ENCODE assay signal across 27 cellular contexts in genomic region chr3:185089343-185089742, GRCh38.
DNase-seq lines count a peak whose midpoint lies in the region; ATAC-seq and TF ChIP-seq lines count a peak whose summit lies in the region.
"Had no signal": no experiment of that assay in that cellular context is flagged by ENCODE, and none has a peak within 500 bp of the region (broad histone marks: within the 10 kb centered on the region; RNA-seq: fewer than 3 reads in every experiment).

No MANE protein-coding gene starts in this region.

- H3K9me3 Mint-ChIP-seq in CD4-positive, alpha-beta memory T cell: no peaks in the 10 kb centered on the region
- H3K9me3 Mint-ChIP-seq in activated CD4-positive, alpha-beta T cell treated with anti-CD3 and anti-CD28 coated beads for 36 hours (ENCODE audit: low read depth): no peaks in the 10 kb centered on the region
- H3K9me3 Mint-ChIP-seq: activated CD4-positive, alpha-beta memory T cell treated with anti-CD3 and anti-CD28 coated beads for 36 hours; activated naive CD4-positive, alpha-beta T cell treated with anti-CD3 and anti-CD28 coated beads, Interleukin-2, amount 50 U/mL, for 24 hours; activated T-helper 17 cell treated with anti-CD3 and anti-CD28 coated beads, Interleukin-2, amount 50 U/mL, for 72 hours; central memory CD8-positive, alpha-beta T cell; stimulated activated effector memory CD8-positive, alpha-beta T cell treated with anti-CD3 and anti-CD28 coated beads, Interleukin-12 subunit alpha, Interleukin-12 subunit beta, amount 100 ng/mL, for 72 hours; type B pancreatic cell had no signal

- no peak overlapping the region for H3K4me3 ChIP-seq in GM23248
- no peak overlapping the region for H3K4me3 ChIP-seq in fibroblast of pulmonary artery (replicated peaks; ENCODE audit: low read depth, low read length)
- no peak overlapping the region for H3K4me3 ChIP-seq in CD4-positive, alpha-beta memory T cell (ENCODE audit: low read length in 2 of 2)

- H4K20me1 ChIP-seq in GM23248 (ENCODE audit: insufficient read depth): no peaks in the 10 kb centered on the region

- H3K36me3 Mint-ChIP-seq in CD4-positive, alpha-beta memory T cell: no peaks in the 10 kb centered on the region
- no peaks in the 10 kb centered on the region for H3K36me3 Mint-ChIP-seq in activated CD4-positive, alpha-beta T cell treated with anti-CD3 and anti-CD28 coated beads for 36 hours (ENCODE audit: low read depth)
- H3K36me3 Mint-ChIP-seq: activated CD4-positive, alpha-beta memory T cell treated with anti-CD3 and anti-CD28 coated beads for 36 hours; activated naive CD4-positive, alpha-beta T cell treated with anti-CD3 and anti-CD28 coated beads, Interleukin-2, amount 50 U/mL, for 24 hours; CD14-positive monocyte; stimulated activated effector memory CD8-positive, alpha-beta T cell treated with anti-CD3 and anti-CD28 coated beads, Interleukin-12 subunit alpha, Interleukin-12 subunit beta, amount 100 ng/mL, for 72 hours; type B pancreatic cell had no signal

- H3K9me3 ChIP-seq in GM23248 (ENCODE audit: low read depth): no peaks in the 10 kb centered on the region
- no peaks in the 10 kb centered on the region for H3K9me3 ChIP-seq in CD4-positive, alpha-beta memory T cell (ENCODE audit: control insufficient read depth in 1 of 2, low read length in 2 of 2)

- H3K4me2 ChIP-seq in GM23248 (ENCODE audit: unreplicated experiment): no peak overlapping the region

- H3K4me1 ChIP-seq in GM23248 (ENCODE audit: insufficient read depth): peaks cover 7% of the 10 kb centered on the region
- H3K4me1 ChIP-seq in CD4-positive, alpha-beta memory T cell (ENCODE audit: insufficient read depth, low read length): no peaks in the 10 kb centered on the region
- H3K4me1 ChIP-seq: foreskin keratinocyte had no signal

- no peaks in the 10 kb centered on the region for H3K9me2 ChIP-seq in GM23248 (ENCODE audit: insufficient read depth)

- POLR2A ChIA-PET in CD4-positive, alpha-beta memory T cell (lab: Charles Lee; ENCODE audit: partially characterized antibody): no interaction called here
- POLR2A ChIA-PET in activated CD4-positive, alpha-beta T cell treated with anti-CD3 and anti-CD28 coated beads for 36 hours (lab: Charles Lee): no interaction called here

- H3K9ac ChIP-seq in GM23248: no peak overlapping the region

- H3K4me3 Mint-ChIP-seq in CD4-positive, alpha-beta memory T cell: no peak overlapping the region
- H3K4me3 Mint-ChIP-seq in activated CD4-positive, alpha-beta T cell treated with anti-CD3 and anti-CD28 coated beads for 36 hours: no peak overlapping the region
- H3K4me3 Mint-ChIP-seq: activated CD4-positive, alpha-beta memory T cell treated with anti-CD3 and anti-CD28 coated beads for 36 hours; activated naive CD4-positive, alpha-beta T cell treated with anti-CD3 and anti-CD28 coated beads, Interleukin-2, amount 50 U/mL, for 24 hours; activated T-helper 17 cell treated with anti-CD3 and anti-CD28 coated beads, Interleukin-2, amount 50 U/mL, for 72 hours; CD14-positive monocyte; central memory CD8-positive, alpha-beta T cell; stimulated activated effector memory CD8-positive, alpha-beta T cell treated with anti-CD3 and anti-CD28 coated beads, Interleukin-12 subunit alpha, Interleukin-12 subunit beta, amount 100 ng/mL, for 72 hours; type B pancreatic cell had no signal

- H3K27ac ChIP-seq in GM23248: no peak overlapping the region
- H3K27ac ChIP-seq in CD4-positive, alpha-beta memory T cell (ENCODE audit: low read depth, low read length): no peak overlapping the region
- H3K27ac ChIP-seq: foreskin keratinocyte had no signal

- peaks cover 13% of the 10 kb centered on the region for H3K27me3 ChIP-seq in GM23248 (replicated peaks; ENCODE audit: insufficient read depth)
- no peaks in the 10 kb centered on the region for H3K27me3 ChIP-seq in CD4-positive, alpha-beta memory T cell (ENCODE audit: insufficient read depth, low read length)

- no peaks in the 10 kb centered on the region for H3K79me2 ChIP-seq in GM23248 (ENCODE audit: insufficient read depth)

- peaks cover 6 to 17% of the 10 kb centered on the region in 2 donors for H3K27me3 Mint-ChIP-seq in CD4-positive, alpha-beta memory T cell
- peaks cover 13% of the 10 kb centered on the region for H3K27me3 Mint-ChIP-seq in activated CD4-positive, alpha-beta T cell treated with anti-CD3 and anti-CD28 coated beads for 36 hours
- H3K27me3 Mint-ChIP-seq: progenitor cell of endocrine pancreas had no signal

- intact Hi-C loops in CD4-positive, alpha-beta memory T cell (cut with micrococcal nuclease): no loop called here
- intact Hi-C loops in activated CD4-positive, alpha-beta T cell treated with anti-CD3 and anti-CD28 coated beads for 36 hours (cut with DNase I, micrococcal nuclease): no loop called here

- no peak for ATAC-seq in activated CD4-positive, alpha-beta T cell treated with anti-CD3 and anti-CD28 coated beads for 36 hours
- ATAC-seq: activated T-helper 17 cell treated with anti-CD3 and anti-CD28 coated beads, Interleukin-2, amount 50 U/mL, for 72 hours; foreskin keratinocyte; left lobe of liver; sciatic nerve; stimulated activated effector memory CD8-positive, alpha-beta T cell treated with anti-CD3 and anti-CD28 coated beads, Interleukin-12 subunit alpha, Interleukin-12 subunit beta, amount 100 ng/mL, for 72 hours had no signal

- no peaks in the 10 kb centered on the region for H3K4me1 Mint-ChIP-seq in CD4-positive, alpha-beta memory T cell
- H3K4me1 Mint-ChIP-seq in activated CD4-positive, alpha-beta T cell treated with anti-CD3 and anti-CD28 coated beads for 36 hours: no peaks in the 10 kb centered on the region
- H3K4me1 Mint-ChIP-seq: activated naive CD4-positive, alpha-beta T cell treated with anti-CD3 and anti-CD28 coated beads, Interleukin-2, amount 50 U/mL, for 24 hours; activated T-helper 17 cell treated with anti-CD3 and anti-CD28 coated beads, Interleukin-2, amount 50 U/mL, for 72 hours; CD14-positive monocyte; central memory CD8-positive, alpha-beta T cell; stimulated activated effector memory CD8-positive, alpha-beta T cell treated with anti-CD3 and anti-CD28 coated beads, Interleukin-12 subunit alpha, Interleukin-12 subunit beta, amount 100 ng/mL, for 72 hours had no signal

- H3F3A ChIP-seq in GM23248 (ENCODE audit: insufficient read depth): no peaks in the 10 kb centered on the region

- no peak overlapping the region for H3K27ac Mint-ChIP-seq in CD4-positive, alpha-beta memory T cell
- no peak overlapping the region for H3K27ac Mint-ChIP-seq in activated CD4-positive, alpha-beta T cell treated with anti-CD3 and anti-CD28 coated beads for 36 hours
- H3K27ac Mint-ChIP-seq: activated CD4-positive, alpha-beta memory T cell treated with anti-CD3 and anti-CD28 coated beads for 36 hours; activated naive CD4-positive, alpha-beta T cell treated with anti-CD3 and anti-CD28 coated beads, Interleukin-2, amount 50 U/mL, for 24 hours; activated T-helper 17 cell treated with anti-CD3 and anti-CD28 coated beads, Interleukin-2, amount 50 U/mL, for 72 hours; CD14-positive monocyte; progenitor cell of endocrine pancreas; stimulated activated effector memory CD8-positive, alpha-beta T cell treated with anti-CD3 and anti-CD28 coated beads, Interleukin-12 subunit alpha, Interleukin-12 subunit beta, amount 100 ng/mL, for 72 hours; type B pancreatic cell had no signal

- peak; percentile 37 for DNase-seq in GM23248
- DNase-seq in RPMI7951 (ENCODE audit: low read depth): peak; percentile 17
- peak; percentile 11 for DNase-seq in fibroblast of pulmonary artery (ENCODE audit: low read depth)
- peak; percentile 49 for DNase-seq in renal cortical epithelial cell (ENCODE audit: low read depth)
- DNase-seq in CD4-positive, alpha-beta memory T cell: no peak
- DNase-seq in activated CD4-positive, alpha-beta T cell treated with anti-CD3 and anti-CD28 coated beads for 36 hours: no peak
- no peak for DNase-seq in KG1 (lab: John Stamatoyannopoulos, UW)
- DNase-seq: activated CD4-positive, alpha-beta memory T cell treated with anti-CD3 and anti-CD28 coated beads for 36 hours; activated CD8-positive, alpha-beta memory T cell treated with anti-CD3 and anti-CD28 coated beads, Interleukin-2, amount 50 U/mL, for 48 hours; anterior cingulate cortex; effector CD4-positive, alpha-beta T cell; NCI-H1105 treated with DMSO at 0.1 percent for 48 hours; NCI-H2029 treated with DMSO at 0.1 percent for 48 hours; NCI-H345; NCI-H748 treated with DMSO at 0.1 percent for 48 hours; stimulated activated CD4-positive, alpha-beta T cell treated with anti-CD3 and anti-CD28 coated beads, Interleukin-4, amount 100 ng/mL, for 24 hours; T-helper 1 cell had no signal

- H3K36me3 ChIP-seq in GM23248 (ENCODE audit: low read depth): no peaks in the 10 kb centered on the region
- no peaks in the 10 kb centered on the region for H3K36me3 ChIP-seq in CD4-positive, alpha-beta memory T cell (ENCODE audit: insufficient read depth, low read length)

- 37 to 54% methylated on average over 2 of the region's 2 CpGs for WGBS in GM23248 (ENCODE audit: low coverage in 1 of 2, low lambda C conversion rate in 2 of 2, missing lambda C conversion rate in 2 of 2), 2 experiments

- TF ChIP-seq CTCF in fibroblast of pulmonary artery (IDR thresholded peaks at IDR 0.05; ENCODE audit: low read length, missing control alignments): no peak

- H2AFZ ChIP-seq in GM23248: no peak overlapping the region

- CTCF ChIA-PET in CD4-positive, alpha-beta memory T cell (lab: Charles Lee; ENCODE audit: partially characterized antibody): no interaction called here
- CTCF ChIA-PET in activated CD4-positive, alpha-beta T cell treated with anti-CD3 and anti-CD28 coated beads for 36 hours (lab: Charles Lee): interaction anchor here (1.0 kb wide), 1 partner anchor 10 kb away, joined by 3 read pairs; no protein-coding TSS in a partner anchor

- in situ Hi-C loops in GM23248 (cut with MboI): no loop called here

Comparison
In these comparisons a context has a peak if more than half of its experiments do, and no peak if none do; other contexts are left out.
1. DNase-seq: peak in GM23248 (single experiment), RPMI7951 (single experiment), fibroblast of pulmonary artery (single experiment) and renal cortical epithelial cell (single experiment); none in CD4-positive, alpha-beta memory T cell (0 of 5), activated CD4-positive, alpha-beta T cell treated with anti-CD3 and anti-CD28 coated beads for 36 hours (single experiment) and KG1 (single experiment).